In genomic region chr9:123174887-123175518, GRCh38 we compare ENCODE assay signal across 10 cellular contexts.
A peak's percentile ranks its signal among the peaks of the same experiment; 100 is the strongest.
DNase-seq lines count a peak whose midpoint lies in the region; ATAC-seq and TF ChIP-seq lines count a peak whose summit lies in the region.
"Had no signal": no experiment of that assay in that cellular context is flagged by ENCODE, and none has a peak within 500 bp of the region (broad histone marks: within the 10 kb centered on the region; RNA-seq: fewer than 3 reads in every experiment).

No MANE protein-coding gene starts in this region.

- H3K9ac ChIP-seq in HUES64 (ENCODE audit: low read depth, low read length) (peak overlapping the region; percentile 63), iPS-20b (ENCODE audit: low read depth, low read length) (peak overlapping the region; percentile 37)

- no peak overlapping the region for H3K27ac Mint-ChIP-seq in stimulated activated naive CD8-positive, alpha-beta T cell treated with anti-CD3 and anti-CD28 coated beads, Interleukin-15, amount 100 ng/mL, for 72 hours

- no peak for TF ChIP-seq CTCF in body of pancreas (IDR thresholded peaks at IDR 0.05)
- TF ChIP-seq CTCF in ascending aorta (IDR thresholded peaks at IDR 0.05): no peak

- no peaks in the 10 kb centered on the region for H3K27me3 Mint-ChIP-seq in stimulated activated naive CD8-positive, alpha-beta T cell treated with anti-CD3 and anti-CD28 coated beads, Interleukin-15, amount 100 ng/mL, for 72 hours

- no peaks in the 10 kb centered on the region for H3K9me3 ChIP-seq in HUES64 (ENCODE audit: insufficient read depth, low read depth, low read length)
- no peaks in the 10 kb centered on the region for H3K9me3 ChIP-seq in iPS-20b (ENCODE audit: insufficient read depth, low read depth, low read length)
- no peaks in the 10 kb centered on the region for H3K9me3 ChIP-seq in body of pancreas
- H3K9me3 ChIP-seq in ascending aorta: no peaks in the 10 kb centered on the region

- ATAC-seq in GM19023 (IDR thresholded peaks at IDR 0.05; ENCODE audit: unreplicated experiment) (peak; percentile 90), HG02678 (IDR thresholded peaks at IDR 0.05; ENCODE audit: unreplicated experiment) (peak; percentile 92), body of pancreas (no peak)
- no peak for ATAC-seq in stimulated activated naive CD8-positive, alpha-beta T cell treated with anti-CD3 and anti-CD28 coated beads, Interleukin-15, amount 100 ng/mL, for 72 hours

- peaks cover 11% of the 10 kb centered on the region for H3K4me1 Mint-ChIP-seq in stimulated activated naive CD8-positive, alpha-beta T cell treated with anti-CD3 and anti-CD28 coated beads, Interleukin-15, amount 100 ng/mL, for 72 hours

- TF ChIP-seq POLR2A in body of pancreas (IDR thresholded peaks at IDR 0.05): no peak

- no peaks in the 10 kb centered on the region for H3K9me3 Mint-ChIP-seq in stimulated activated naive CD8-positive, alpha-beta T cell treated with anti-CD3 and anti-CD28 coated beads, Interleukin-15, amount 100 ng/mL, for 72 hours

- H3K36me3 ChIP-seq in HUES64 (ENCODE audit: insufficient read depth, low read length) (peaks cover 26% of the 10 kb centered on the region), iPS-20b (ENCODE audit: insufficient read depth, low read depth, low read length) (peaks cover 19% of the 10 kb centered on the region), body of pancreas (replicated peaks in 1 of 2; ENCODE audit: insufficient read depth in 1 of 2, low read depth in 2 of 2) (no peaks in the 10 kb centered on the region), ascending aorta (no peaks in the 10 kb centered on the region)

- DNase-seq in medulla oblongata (ENCODE audit: extremely low spot score): no peak
- no peak for DNase-seq in body of pancreas
- DNase-seq in ascending aorta (ENCODE audit: low spot score in 2 of 2): no peak
- DNase-seq in stimulated activated naive CD8-positive, alpha-beta T cell treated with anti-CD3 and anti-CD28 coated beads, Interleukin-15, amount 100 ng/mL, for 72 hours: no peak
- DNase-seq: GF-D8, NCI-H1092 treated with DMSO at 0.1 percent for 48 hours had no signal

- H3K27ac ChIP-seq in HUES64 (ENCODE audit: low read depth, low read length): peak overlapping the region; percentile 96
- H3K27ac ChIP-seq in iPS-20b (ENCODE audit: low read length): peak overlapping the region; percentile 81
- H3K27ac ChIP-seq in body of pancreas: no peak overlapping the region
- H3K27ac ChIP-seq in ascending aorta: no peak overlapping the region

- H3K4me3 Mint-ChIP-seq in stimulated activated naive CD8-positive, alpha-beta T cell treated with anti-CD3 and anti-CD28 coated beads, Interleukin-15, amount 100 ng/mL, for 72 hours: no peak overlapping the region

- peaks cover 72% of the 10 kb centered on the region for H3K4me1 ChIP-seq in HUES64 (ENCODE audit: insufficient read depth, low read length)
- H3K4me1 ChIP-seq in iPS-20b (ENCODE audit: insufficient read depth, low read length): peaks cover 47% of the 10 kb centered on the region; the same call in 1 of the 2 replicates
- H3K4me1 ChIP-seq in body of pancreas: peaks cover 13% of the 10 kb centered on the region
- H3K4me1 ChIP-seq in ascending aorta: no peaks in the 10 kb centered on the region

- intact Hi-C loops in body of pancreas (cut with DNase I) (no loop called here), ascending aorta (cut with DNase I) (no loop called here)

- H3K27me3 ChIP-seq in HUES64 (ENCODE audit: insufficient read depth, low read length) (no peaks in the 10 kb centered on the region), iPS-20b (ENCODE audit: insufficient read depth, low read length) (no peaks in the 10 kb centered on the region), body of pancreas (no peaks in the 10 kb centered on the region), ascending aorta (no peaks in the 10 kb centered on the region)

- WGBS in HUES64: 0% methylated on average over 1 of the region's 1 CpG
- WGBS in body of pancreas, 2 donors: 88% methylated on average over 1 of the region's 1 CpG

- H3K4me3 ChIP-seq in HUES64 (ENCODE audit: low read length) (peak overlapping the region; percentile 33), iPS-20b (ENCODE audit: low read length) (peak overlapping the region; percentile 52), body of pancreas (no peak overlapping the region), ascending aorta (no peak overlapping the region)

Comparison
In these comparisons a context has a peak if more than half of its experiments do, and no peak if none do; other contexts are left out.
1. ATAC-seq: peak in GM19023 (single experiment) and HG02678 (single experiment); none in body of pancreas (single experiment) and stimulated activated naive CD8-positive, alpha-beta T cell treated with anti-CD3 and anti-CD28 coated beads, Interleukin-15, amount 100 ng/mL, for 72 hours (single experiment).
2. H3K27ac ChIP-seq: peak in HUES64 (single experiment) and iPS-20b (single experiment); none in body of pancreas (0 of 4) and ascending aorta (0 of 2).
3. H3K4me3 ChIP-seq: peak in HUES64 (single experiment) and iPS-20b (single experiment); none in body of pancreas (0 of 2) and ascending aorta (0 of 2).